Comparison of ENCODE assay signal across 21 cellular contexts in genomic region chr7:81162771-81163525, GRCh38.
DNase-seq lines count a peak whose midpoint lies in the region; ATAC-seq and TF ChIP-seq lines count a peak whose summit lies in the region.
"Had no signal": no experiment of that assay in that cellular context is flagged by ENCODE, and none has a peak within 500 bp of the region (broad histone marks: within the 10 kb centered on the region; RNA-seq: fewer than 3 reads in every experiment).

No MANE protein-coding gene starts in this region.

- in situ Hi-C loops in IMR-90 (cut with MboI; ENCODE audit: low sequenced_read_pairs) = no loop called here

- CTCF ChIA-PET in IMR-90 (lab: Yijun Ruan, JAX) = no interaction called here

- H3K4me2 ChIP-seq in IMR-90 (ENCODE audit: low read depth, low read length) (no peak overlapping the region), smooth muscle cell (no peak overlapping the region)

- H3F3A ChIP-seq in smooth muscle cell (ENCODE audit: low read depth) = peaks cover 10% of the 10 kb centered on the region

- POLR2A ChIA-PET in IMR-90 (lab: Charles Lee; ENCODE audit: unreplicated experiment) = no interaction called here

- H4K5ac ChIP-seq in IMR-90 (ENCODE audit: low read depth, low read length) = no peak overlapping the region

- no TSS peak for BruUV-seq in IMR-90 (replicated peaks; lab: Mats Ljungman, UMichigan)

- TF ChIP-seq POLR2A in IMR-90 (IDR thresholded peaks at IDR 0.05; ENCODE audit: low read depth, low read length) = no peak

- H4K8ac ChIP-seq in IMR-90 (ENCODE audit: low read depth in 2 of 2, low read length in 2 of 2) = 0 out of 4 replicates have a peak overlapping the region, but pooled peaks of 1 of the 2 experiments have one; percentile 10

- H3K4me3 ChIP-seq in IMR-90 (ENCODE audit: insufficient read depth, low read depth, low read length) (no peak overlapping the region), fibroblast of the aortic adventitia (ENCODE audit: low read depth, low read length) (no peak overlapping the region), smooth muscle cell (no peak overlapping the region)
- H3K4me3 ChIP-seq: esophagus muscularis mucosa, prostate gland, SK-N-MC, spleen had no signal

- H4K20me1 ChIP-seq in IMR-90 (ENCODE audit: insufficient read depth, low read length) (no peaks in the 10 kb centered on the region), smooth muscle cell (ENCODE audit: low read depth) (no peaks in the 10 kb centered on the region)

- peak overlapping the region; percentile 23; the same call in 1 of the 2 replicates for H3K14ac ChIP-seq in IMR-90 (replicated peaks; ENCODE audit: low read depth, low read length)

- peak; percentile 70 for DNase-seq in IMR-90
- DNase-seq in SW480 (ENCODE audit: low spot score) = peak; percentile 38
- peak; percentile 41 for DNase-seq in fibroblast of the aortic adventitia (ENCODE audit: low read depth)
- no peak for DNase-seq in smooth muscle cell (lab: John Stamatoyannopoulos, UW; ENCODE audit: unreplicated experiment)
- no peak for DNase-seq in hippocampal formation (lab: John Stamatoyannopoulos, UW)
- DNase-seq: activated CD4-positive, alpha-beta T cell treated with anti-CD3 and anti-CD28 coated beads for 4 hours; BE2C; central memory CD4-positive, alpha-beta T cell; GDM1; GOT3; islet precursor cell; NCI-H1105; NCI-H2081 treated with DMSO at 0.1 percent for 48 hours; NCI-H510A treated with DMSO at 0.1 percent for 48 hours; spleen had no signal

- no peak overlapping the region for H2BK15ac ChIP-seq in IMR-90 (ENCODE audit: low read depth, low read length)

- no peaks in the 10 kb centered on the region for H3K79me1 ChIP-seq in IMR-90 (ENCODE audit: low read depth in 1 of 2, low read length in 2 of 2)

- no peak overlapping the region for H4K91ac ChIP-seq in IMR-90 (ENCODE audit: insufficient read depth, low read depth, low read length)

- no peak overlapping the region for H3K56ac ChIP-seq in IMR-90 (ENCODE audit: extremely low read depth, insufficient read depth, low read length)

- H3K4ac ChIP-seq in IMR-90 (ENCODE audit: low read depth, low read length) = 0 out of 2 replicates have a peak overlapping the region, but pooled peaks have one; percentile 45

- no peak overlapping the region for H2AK9ac ChIP-seq in IMR-90 (replicated peaks; ENCODE audit: low read depth, low read length, poor library complexity)

- TF ChIP-seq CTCF in IMR-90 (conservative IDR thresholded peaks at IDR 0.05; ENCODE audit: low read depth, low read length) (no peak), fibroblast of the aortic adventitia (IDR thresholded peaks at IDR 0.05; ENCODE audit: insufficient read depth, low read length) (no peak), smooth muscle cell (IDR thresholded peaks at IDR 0.05; ENCODE audit: borderline replicate concordance, insufficient read depth, poor library complexity, severe bottlenecking) (no peak)

- ATAC-seq in IMR-90 (ENCODE audit: low read depth) = no peak
- no peak for ATAC-seq in activated T-helper 17 cell treated with anti-CD3 and anti-CD28 coated beads, Interleukin-2, amount 50 U/mL, for 72 hours (replicated peaks)
- no peak for ATAC-seq in GM19395 (IDR thresholded peaks at IDR 0.05; ENCODE audit: unreplicated experiment)

- no peak overlapping the region for H3K23ac ChIP-seq in IMR-90 (ENCODE audit: low read depth, low read length)

- H3K9me3 ChIP-seq in IMR-90 (ENCODE audit: control insufficient read depth, insufficient read depth, low read length) (no peaks in the 10 kb centered on the region), smooth muscle cell (replicated peaks; ENCODE audit: low read depth) (no peaks in the 10 kb centered on the region)
- H3K9me3 ChIP-seq: BE2C, esophagus muscularis mucosa, prostate gland, spleen had no signal

- no peaks in the 10 kb centered on the region for H3K27me3 Mint-ChIP-seq in activated T-helper 17 cell treated with anti-CD3 and anti-CD28 coated beads, Interleukin-2, amount 50 U/mL, for 72 hours

- H3K4me1 Mint-ChIP-seq in activated T-helper 17 cell treated with anti-CD3 and anti-CD28 coated beads, Interleukin-2, amount 50 U/mL, for 72 hours = no peaks in the 10 kb centered on the region

- H2BK20ac ChIP-seq in IMR-90 (ENCODE audit: low read depth, low read length) = peak overlapping the region; percentile 16; the same call in 1 of the 2 replicates

- H3K27ac Mint-ChIP-seq in activated T-helper 17 cell treated with anti-CD3 and anti-CD28 coated beads, Interleukin-2, amount 50 U/mL, for 72 hours = no peak overlapping the region
- H3K27ac Mint-ChIP-seq: nephron had no signal

- intact Hi-C loops in IMR-90 (cut with micrococcal nuclease) = no loop called here

- H3K9me1 ChIP-seq in IMR-90 (ENCODE audit: insufficient read depth, low read length) = no peaks in the 10 kb centered on the region

- H3K36me3 ChIP-seq in IMR-90 (ENCODE audit: control insufficient read depth, insufficient read depth, low read length) = no peaks in the 10 kb centered on the region
- H3K36me3 ChIP-seq in smooth muscle cell (ENCODE audit: low read depth) = no peaks in the 10 kb centered on the region
- H3K36me3 ChIP-seq: BE2C, esophagus muscularis mucosa, prostate gland, spleen had no signal

- H3K36me3 Mint-ChIP-seq in activated T-helper 17 cell treated with anti-CD3 and anti-CD28 coated beads, Interleukin-2, amount 50 U/mL, for 72 hours (ENCODE audit: low read depth) = no peaks in the 10 kb centered on the region

- H3K27me3 ChIP-seq in IMR-90 (ENCODE audit: control insufficient read depth, insufficient read depth, low read length) (no peaks in the 10 kb centered on the region), smooth muscle cell (ENCODE audit: low read depth) (no peaks in the 10 kb centered on the region)
- H3K27me3 ChIP-seq: BE2C, esophagus muscularis mucosa, spleen had no signal

- peak overlapping the region; percentile 52; the same call in 1 of the 2 replicates for H3K18ac ChIP-seq in IMR-90 (ENCODE audit: low read depth, low read length)

- dilution Hi-C loops in IMR-90 (cut with HindIII; ENCODE audit: low sequenced_read_pairs, unreplicated experiment) = no loop called here

- no peak overlapping the region for H3K9ac ChIP-seq in IMR-90 (ENCODE audit: low read depth, low read length)
- peak overlapping the region; percentile 64 for H3K9ac ChIP-seq in smooth muscle cell (ENCODE audit: low read depth)

- no peak overlapping the region for H3K27ac ChIP-seq in IMR-90 (ENCODE audit: insufficient read depth, low read length)
- peak overlapping the region; percentile 96 for H3K27ac ChIP-seq in smooth muscle cell (ENCODE audit: low read depth)
- H3K27ac ChIP-seq: esophagus muscularis mucosa, prostate gland, SK-N-MC, spleen had no signal

- H3K9me3 Mint-ChIP-seq in activated T-helper 17 cell treated with anti-CD3 and anti-CD28 coated beads, Interleukin-2, amount 50 U/mL, for 72 hours = peaks cover 10% of the 10 kb centered on the region
- H3K9me3 Mint-ChIP-seq: nephron had no signal

- no peak overlapping the region; the same call in 1 of the 2 replicates for H2BK120ac ChIP-seq in IMR-90 (ENCODE audit: low read depth, low read length)

- H2AFZ ChIP-seq in IMR-90 (replicated peaks; ENCODE audit: low read length, poor library complexity) = no peak overlapping the region
- no peak overlapping the region for H2AFZ ChIP-seq in smooth muscle cell (ENCODE audit: low read depth)

- H2BK5ac ChIP-seq in IMR-90 (ENCODE audit: low read depth, low read length, poor library complexity, severe bottlenecking) = no peak overlapping the region

- no peaks in the 10 kb centered on the region for H3K79me2 ChIP-seq in smooth muscle cell (ENCODE audit: low read depth)

- H3K4me1 ChIP-seq in IMR-90 (ENCODE audit: control insufficient read depth, insufficient read depth, low read length) = peaks cover 6% of the 10 kb centered on the region
- peaks cover 4% of the 10 kb centered on the region for H3K4me1 ChIP-seq in smooth muscle cell (ENCODE audit: low read depth)
- H3K4me1 ChIP-seq: esophagus muscularis mucosa, prostate gland, spleen had no signal

- H3K4me3 Mint-ChIP-seq in activated T-helper 17 cell treated with anti-CD3 and anti-CD28 coated beads, Interleukin-2, amount 50 U/mL, for 72 hours = no peak overlapping the region
- H3K4me3 Mint-ChIP-seq: nephron had no signal

- H2AK5ac ChIP-seq in IMR-90 (ENCODE audit: low read depth, low read length) = peak overlapping the region; percentile 14; the same call in 1 of the 2 replicates

- no peak for TF ChIP-seq RAD21 in IMR-90 (IDR thresholded peaks at IDR 0.05; ENCODE audit: low read length)

- no CpG with 5 or more reads among the region's 7 CpGs for WGBS in IMR-90 (ENCODE audit: extremely low coverage in 2 of 2, insufficient read length in 1 of 2), 2 experiments
- 68% methylated on average over 7 of the region's 7 CpGs for WGBS in smooth muscle cell (ENCODE audit: low lambda C conversion rate)

TF ChIP-seq in IMR-90, 13 proteins besides CTCF, POLR2A, EP300 and RAD21:
- TF ChIP-seq RFX5 (IDR thresholded peaks at IDR 0.05; ENCODE audit: low read depth, low read length) (no peak), FOS (IDR thresholded peaks at IDR 0.05; ENCODE audit: low read depth, low read length) (peak; percentile 13; the same call in 1 of the 2 replicates), BHLHE40 (IDR thresholded peaks at IDR 0.05; ENCODE audit: low read depth, low read length) (no peak), USF2 (IDR thresholded peaks at IDR 0.05; ENCODE audit: low read depth, low read length) (no peak)

Comparison
In these comparisons a context has a peak if more than half of its experiments do, and no peak if none do; other contexts are left out.
1. DNase-seq: peak in IMR-90 (single experiment), SW480 (single experiment) and fibroblast of the aortic adventitia (single experiment); none in smooth muscle cell (single experiment) and hippocampal formation (0 of 2).